ENCODE assay signal across 16 cellular contexts in the genomic region with DNA sequence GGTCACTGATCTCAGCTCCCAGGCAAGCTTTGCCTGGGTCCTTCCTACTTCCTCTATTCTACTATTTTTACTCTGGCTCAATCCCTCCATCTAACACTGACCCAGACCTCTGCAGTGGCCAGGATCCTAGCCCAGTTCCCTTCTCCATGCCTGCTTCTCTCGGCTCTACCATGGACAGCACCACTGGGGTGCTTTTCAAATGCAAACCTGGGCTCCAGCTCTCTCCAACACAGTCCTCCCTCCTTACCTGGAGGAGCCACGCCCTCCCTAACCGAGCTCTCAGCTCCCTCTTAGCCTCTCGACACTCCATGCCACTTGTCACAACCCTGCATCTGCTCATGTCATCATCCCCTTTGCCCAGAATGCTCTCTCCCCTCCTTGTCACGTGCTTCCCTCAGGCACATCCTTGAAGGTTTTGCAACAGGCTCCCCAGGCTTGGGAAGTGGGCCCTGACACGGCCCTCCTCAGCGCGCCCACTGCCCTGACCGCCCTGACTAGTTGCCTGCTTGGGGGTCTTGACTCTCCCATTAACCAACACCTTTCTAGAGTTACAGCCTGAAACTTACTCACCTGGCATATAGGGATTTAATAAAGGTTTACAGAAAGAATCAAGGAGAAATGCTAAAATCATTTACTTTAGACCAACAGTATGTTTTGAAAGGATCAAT. TPM values are rescaled to one million over a fixed set of nuclear protein-coding genes. Genes with fewer than 3 reads are reported as not detected.
A peak's percentile ranks its signal among the peaks of the same experiment; 100 is the strongest.
DNase-seq lines count a peak whose midpoint lies in the region; ATAC-seq, FAIRE-seq and TF ChIP-seq lines count a peak whose summit lies in the region.
"Had no signal": no experiment of that assay in that cellular context is flagged by ENCODE, and none has a peak within 500 bp of the region (broad histone marks: within the 10 kb centered on the region; RNA-seq: fewer than 3 reads in every experiment).

No MANE protein-coding gene starts in this region.

- no TSS peak for BruUV-seq in GM12878 (replicated peaks; lab: Mats Ljungman, UMichigan)

- in situ Hi-C loops in GM12878 (cut with MboI) = no loop called here

- no peak for TF ChIP-seq CTCF in CD14-positive monocyte (IDR thresholded peaks at IDR 0.05)
- TF ChIP-seq CTCF in GM12878 (IDR thresholded peaks at IDR 0.05 in 2 of 3, conservative IDR thresholded peaks at IDR 0.05 in 1 of 3; ENCODE audit: control insufficient read depth in 2 of 3, extremely low read depth in 1 of 3, insufficient read depth in 1 of 3, low read depth in 3 of 3, low read length in 3 of 3) = no peak
- TF ChIP-seq CTCF in ovary (IDR thresholded peaks at IDR 0.05) = no peak

- H3K4me1 Mint-ChIP-seq in CD14-positive monocyte (peaks cover 11% of the 10 kb centered on the region), memory B cell (peaks cover 8% of the 10 kb centered on the region)
- H3K4me1 Mint-ChIP-seq: activated CD4-positive, alpha-beta memory T cell treated with anti-CD3 and anti-CD28 coated beads, Interleukin-2, amount 10 ng/mL, durations not matched to agents 7 days and 5 days had no signal

- no peak overlapping the region for H3K9ac ChIP-seq in GM12878 (ENCODE audit: control insufficient read depth, insufficient read depth, low read length)

- FAIRE-seq in GM12878 (lab: Jason Lieb, UNC) = no peak

- no peaks in the 10 kb centered on the region for H4K20me1 ChIP-seq in GM12878 (ENCODE audit: control insufficient read depth, insufficient read depth)

- no peak for ATAC-seq in GM12878
- no peak for ATAC-seq in memory B cell (ENCODE audit: low read depth)
- ATAC-seq: heart right ventricle had no signal

- no peaks in the 10 kb centered on the region for H3K79me2 ChIP-seq in GM12878 (ENCODE audit: control insufficient read depth, insufficient read depth, low read length)

- peaks cover 20% of the 10 kb centered on the region for H3K36me3 ChIP-seq in H7 (replicated peaks; ENCODE audit: control insufficient read depth, insufficient read depth, low read length)
- H3K36me3 ChIP-seq in GM12878 (ENCODE audit: control insufficient read depth in 2 of 2, insufficient read depth in 2 of 2, low read length in 1 of 2) = peaks cover 33 to 49% of the 10 kb centered on the region in 2 experiments
- no peaks in the 10 kb centered on the region for H3K36me3 ChIP-seq in ovary

- H3K9me3 ChIP-seq in GM12878 (replicated peaks; ENCODE audit: control insufficient read depth, insufficient read depth, low read length) (no peaks in the 10 kb centered on the region), ovary (no peaks in the 10 kb centered on the region)
- H3K9me3 ChIP-seq: BE2C, heart right ventricle, SJCRH30 had no signal

- peak overlapping the region in 6 of 7 donors; percentile 48 to 84 (median 70) for H3K27ac Mint-ChIP-seq in CD14-positive monocyte
- H3K27ac Mint-ChIP-seq in memory B cell = peak overlapping the region; percentile 4
- H3K27ac Mint-ChIP-seq: activated CD4-positive, alpha-beta memory T cell treated with anti-CD3 and anti-CD28 coated beads, Interleukin-2, amount 10 ng/mL, durations not matched to agents 7 days and 5 days had no signal

- no peak overlapping the region for H3K4me3 ChIP-seq in H7 (ENCODE audit: insufficient read depth, low read depth, low read length)
- no peak overlapping the region for H3K4me3 ChIP-seq in GM12878
- H3K4me3 ChIP-seq in ovary = no peak overlapping the region
- H3K4me3 ChIP-seq: heart right ventricle, SJCRH30 had no signal

- no peak for TF ChIP-seq POLR2A in GM12878 (IDR thresholded peaks at IDR 0.05; ENCODE audit: low read depth, low read length)
- TF ChIP-seq POLR2A in ovary (IDR thresholded peaks at IDR 0.05) = no peak

- TF ChIP-seq EP300 in GM12878 (IDR thresholded peaks at IDR 0.05; ENCODE audit: borderline replicate concordance in 1 of 2, control insufficient read depth in 1 of 2, low read depth in 2 of 2, low read length in 2 of 2) (no peak), ovary (IDR thresholded peaks at IDR 0.05) (no peak)

- H3K9me3 Mint-ChIP-seq in CD14-positive monocyte (peaks cover 0 to under 1% (median 0%) of the 10 kb centered on the region in 7 donors), memory B cell (no peaks in the 10 kb centered on the region)
- H3K9me3 Mint-ChIP-seq: activated CD4-positive, alpha-beta memory T cell treated with anti-CD3 and anti-CD28 coated beads, Interleukin-2, amount 10 ng/mL, durations not matched to agents 7 days and 5 days had no signal

- SMC1A ChIA-PET in GM12878 (lab: Charles Lee; ENCODE audit: uncharacterized antibody, unreplicated experiment) = no interaction called here

- POLR2A ChIA-PET in GM12878 (lab: Charles Lee) = no interaction called here

- no peaks in the 10 kb centered on the region for H3K27me3 Mint-ChIP-seq in CD14-positive monocyte (ENCODE audit: low read depth in 3 of 3)
- no peaks in the 10 kb centered on the region for H3K27me3 Mint-ChIP-seq in memory B cell
- H3K27me3 Mint-ChIP-seq: activated CD4-positive, alpha-beta memory T cell treated with anti-CD3 and anti-CD28 coated beads, Interleukin-2, amount 10 ng/mL, durations not matched to agents 7 days and 5 days had no signal

- H3K4me2 ChIP-seq in GM12878 (ENCODE audit: control insufficient read depth, insufficient read depth) = no peak overlapping the region

- RAD21 ChIA-PET in GM12878 (lab: Charles Lee; ENCODE audit: unreplicated experiment) = no interaction called here

- H3K36me3 Mint-ChIP-seq in CD14-positive monocyte (peaks cover 94 to 99% of the 10 kb centered on the region in 2 donors), memory B cell (peaks cover 57% of the 10 kb centered on the region)

- 90% methylated on average over 9 of the region's 9 CpGs for WGBS in GM12878 (ENCODE audit: insufficient coverage, insufficient replicate concordance, low lambda C conversion rate, missing lambda C conversion rate)
- WGBS in ovary, 3 donors = 85 to 86% (median 86%) methylated on average over 9 of the region's 9 CpGs

- no peaks in the 10 kb centered on the region for H3K27me3 ChIP-seq in H7 (ENCODE audit: control insufficient read depth, insufficient read depth, low read length)
- H3K27me3 ChIP-seq in GM12878 (replicated peaks in 1 of 2; ENCODE audit: control insufficient read depth in 2 of 2, insufficient read depth in 2 of 2, low read length in 1 of 2) = no peaks in the 10 kb centered on the region
- no peaks in the 10 kb centered on the region for H3K27me3 ChIP-seq in ovary
- H3K27me3 ChIP-seq: BE2C, heart right ventricle, SJCRH30 had no signal

- no peak for TF ChIP-seq RAD21 in GM12878 (IDR thresholded peaks at IDR 0.05; ENCODE audit: insufficient read depth, low read depth, low read length)

- H3K27ac ChIP-seq in GM12878 (ENCODE audit: control insufficient read depth, insufficient read depth) = no peak overlapping the region
- H3K27ac ChIP-seq in ovary = no peak overlapping the region
- H3K27ac ChIP-seq: heart right ventricle, SJCRH30 had no signal

- intact Hi-C loops in CD14-positive monocyte (cut with micrococcal nuclease) (no loop called here), GM12878 (cut with micrococcal nuclease; ENCODE audit: unreplicated experiment) (no loop called here), ovary (cut with DNase I) (no loop called here)

- H2AFZ ChIP-seq in GM12878 (ENCODE audit: control insufficient read depth, low read depth, low read length) = no peak overlapping the region

- no peak overlapping the region for H3K4me3 Mint-ChIP-seq in CD14-positive monocyte
- no peak overlapping the region for H3K4me3 Mint-ChIP-seq in memory B cell
- H3K4me3 Mint-ChIP-seq: activated CD4-positive, alpha-beta memory T cell treated with anti-CD3 and anti-CD28 coated beads, Interleukin-2, amount 10 ng/mL, durations not matched to agents 7 days and 5 days had no signal

- CTCF ChIA-PET in GM12878 (lab: Yijun Ruan, JAX) = interaction anchor here (0.6 kb wide), 1 partner anchor 330 kb away, joined by 3 read pairs; no protein-coding TSS in a partner anchor

- H3K4me1 ChIP-seq in GM12878 (ENCODE audit: control insufficient read depth, insufficient read depth, low read length) (no peaks in the 10 kb centered on the region), ovary (ENCODE audit: insufficient read depth) (no peaks in the 10 kb centered on the region)
- H3K4me1 ChIP-seq: BE2C had no signal

- DNase-seq in CD14-positive monocyte (ENCODE audit: low spot score) (no peak), H7 (peak; percentile 87), GM12878 (ENCODE audit: low read depth, low spot score) (no peak), memory B cell (ENCODE audit: low spot score in 2 of 2) (no peak), ovary (no peak), Kasumi-1 (lab: John Stamatoyannopoulos, UW) (no peak)
- no peak for DNase-seq in stimulated activated CD4-positive, alpha-beta T cell treated with anti-CD3 and anti-CD28 coated beads, Interleukin-1b, Interleukin-23, amount 100 ng/mL, for 48 hours
- no peak for DNase-seq in stimulated activated CD4-positive, alpha-beta T cell treated with anti-CD3 and anti-CD28 coated beads, Interleukin-4, amount 100 ng/mL, for 1 hour
- DNase-seq: activated CD4-positive, alpha-beta memory T cell treated with anti-CD3 and anti-CD28 coated beads, Interleukin-2, amount 10 ng/mL, durations not matched to agents 7 days and 5 days; activated gamma-delta T cell treated with Interleukin-2 at 50 U/mL for 16 hours; BE2C; DMS153; heart right ventricle; NCI-H1436; NCI-H226; SJCRH30 had no signal

RNA-seq across cellular contexts. Expression of gene MARF1, which starts 41.6 kb away (rescaled TPM):
- polyA plus RNA-seq in CD14-positive monocyte = 1 to 10 TPM; 5.7 to 9.8 TPM
- 5.3 and 8.2 TPM in 2 replicates for total RNA-seq in H7 (2014; rRNA removed; shearing (Covaris generic))
- 164 and 178 TPM in 2 replicates for total RNA-seq in GM12878 (2013; cell fraction: nucleolus; rRNA removed)
- total RNA-seq in GM12878 (2014; rRNA removed) = 11.7 and 13.8 TPM in 2 replicates
- total RNA-seq in GM12878 (2014; rRNA removed; fragmentation: Illumina TruSeq; extraction: Trizol) = 13.0 and 13.5 TPM in 2 replicates
- 40.1 and 41.6 TPM in 2 replicates for total RNA-seq in GM12878 (2021)
- 21.0 TPM for polyA plus RNA-seq in GM12878 (2011; ENCODE audit: low read depth)
- polyA plus RNA-seq in GM12878 (2011; rRNA removed) = 21.4 and 24.1 TPM in 2 replicates
- 13.3 and 19.5 TPM in 2 replicates for polyA plus RNA-seq in GM12878 (2011; cell fraction: cytosol; rRNA removed)
- 75.8 and 83.5 TPM in 2 replicates for polyA plus RNA-seq in GM12878 (2011; cell fraction: nucleus; rRNA removed)
- polyA plus RNA-seq in GM12878 (2012) = 19.9 and 20.7 TPM in 2 replicates
- 23.8 and 27.7 TPM in 2 replicates for polyA plus RNA-seq in GM12878 (2014; fragmentation: Illumina TruSeq; extraction: Trizol)
- 1 to 10 TPM; 4.5 to 5.9 TPM for polyA plus RNA-seq in GM12878 (2014; fragmentation: Nextera tagmentation; extraction: Ambion mirVana)
- 19.1 and 20.7 TPM in 2 replicates for polyA plus RNA-seq in GM12878 (2014; rRNA removed)
- polyA plus RNA-seq in GM12878 (2016; fragmentation: Nextera tagmentation; extraction: Ambion mirVana) = 10 to 100 TPM; 13.4 to 14.3 TPM
- 27.6 and 60.3 TPM in 2 replicates for polyA minus RNA-seq in GM12878 (2011; rRNA and poly(A)+ RNA removed)
- 13.4 and 13.9 TPM in 2 replicates for polyA minus RNA-seq in GM12878 (2011; cell fraction: cytosol; rRNA and poly(A)+ RNA removed)
- polyA minus RNA-seq in GM12878 (2011; cell fraction: nucleus; rRNA and poly(A)+ RNA removed) = 34.2 and 47.5 TPM in 2 replicates
- 10 to 100 TPM; 23.1 to 95.7 (median 85.7) TPM for total RNA-seq in ovary
- 10 to 100 TPM; 30.1 to 71.8 TPM for polyA plus RNA-seq in ovary

RNA-seq across cellular contexts. Expression of gene NDE1, which starts 48.7 kb away (rescaled TPM):
- 10 to 100 TPM; 26.0 to 28.0 TPM for polyA plus RNA-seq in CD14-positive monocyte
- 28.7 and 34.5 TPM in 2 replicates for total RNA-seq in H7 (2014; rRNA removed; shearing (Covaris generic))
- total RNA-seq in GM12878 (2013; cell fraction: nucleolus; rRNA removed) = 114 and 115 TPM in 2 replicates
- 68.4 and 73.1 TPM in 2 replicates for total RNA-seq in GM12878 (2014; rRNA removed)
- 89.0 and 92.8 TPM in 2 replicates for total RNA-seq in GM12878 (2014; rRNA removed; fragmentation: Illumina TruSeq; extraction: Trizol)
- total RNA-seq in GM12878 (2021) = 148 and 156 TPM in 2 replicates
- 32.2 TPM for polyA plus RNA-seq in GM12878 (2011; ENCODE audit: low read depth)
- 47.9 and 51.1 TPM in 2 replicates for polyA plus RNA-seq in GM12878 (2011; rRNA removed)
- 62.1 and 78.8 TPM in 2 replicates for polyA plus RNA-seq in GM12878 (2011; cell fraction: cytosol; rRNA removed)
- 34.2 and 47.9 TPM in 2 replicates for polyA plus RNA-seq in GM12878 (2011; cell fraction: nucleus; rRNA removed)
- polyA plus RNA-seq in GM12878 (2012) = 51.2 and 74.8 TPM in 2 replicates
- 105 and 106 TPM in 2 replicates for polyA plus RNA-seq in GM12878 (2014; fragmentation: Illumina TruSeq; extraction: Trizol)
- 1 to 10 TPM; 5.7 to 7.4 TPM for polyA plus RNA-seq in GM12878 (2014; fragmentation: Nextera tagmentation; extraction: Ambion mirVana)
- polyA plus RNA-seq in GM12878 (2014; rRNA removed) = 82.8 and 92.7 TPM in 2 replicates
- 100 to 1,000 TPM in 1 of 2 experiments, 10 to 100 TPM in 1; 94.6 to 110 TPM for polyA plus RNA-seq in GM12878 (2016; fragmentation: Nextera tagmentation; extraction: Ambion mirVana)
- 39.5 and 59.3 TPM in 2 replicates for polyA minus RNA-seq in GM12878 (2011; rRNA and poly(A)+ RNA removed)
- 40.0 and 49.7 TPM in 2 replicates for polyA minus RNA-seq in GM12878 (2011; cell fraction: cytosol; rRNA and poly(A)+ RNA removed)
- polyA minus RNA-seq in GM12878 (2011; cell fraction: nucleus; rRNA and poly(A)+ RNA removed) = 20.6 and 44.3 TPM in 2 replicates
- total RNA-seq in ovary = 10 to 100 TPM; 11.7 to 26.7 (median 22.4) TPM
- polyA plus RNA-seq in ovary = 10 to 100 TPM in 1 of 2 donors, 1 to 10 TPM in 1; 9.8 to 31.9 TPM
